ENCODE assay signal across 25 cellular contexts in the genomic region with DNA sequence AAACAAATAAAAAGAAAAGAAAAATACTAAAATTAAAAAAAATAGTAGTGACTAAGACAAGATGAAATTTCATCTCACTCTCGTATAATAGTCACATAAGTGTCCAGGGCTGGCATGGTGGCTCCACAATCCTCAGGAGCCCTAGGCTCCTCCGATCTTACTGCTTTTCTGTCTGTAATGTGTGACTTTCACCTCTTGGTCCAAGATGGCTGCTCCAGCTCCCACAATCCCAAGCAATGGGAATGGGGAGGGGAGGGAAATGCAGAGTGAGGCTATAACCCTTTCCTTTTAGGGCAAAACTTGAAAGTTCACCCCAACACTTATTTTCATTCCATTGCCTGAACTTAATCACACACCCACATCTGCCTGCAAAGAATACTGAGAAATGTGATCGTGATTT.
DNase-seq lines count a peak whose midpoint lies in the region; ATAC-seq, FAIRE-seq and TF ChIP-seq lines count a peak whose summit lies in the region.
"Had no signal": no experiment of that assay in that cellular context is flagged by ENCODE, and none has a peak within 500 bp of the region (broad histone marks: within the 10 kb centered on the region; RNA-seq: fewer than 3 reads in every experiment).

No MANE protein-coding gene starts in this region.

- H3F3A ChIP-seq in GM23338 (replicated peaks; ENCODE audit: low read depth) = no peaks in the 10 kb centered on the region

- H3K9me3 Mint-ChIP-seq in GM23338 (no peaks in the 10 kb centered on the region), osteocyte (ENCODE audit: unreplicated experiment) (no peaks in the 10 kb centered on the region)
- H3K9me3 Mint-ChIP-seq in CD4-positive, alpha-beta T cell = no peaks in the 10 kb centered on the region
- H3K9me3 Mint-ChIP-seq: CD4-positive, CD25-positive, alpha-beta regulatory T cell had no signal

- no peaks in the 10 kb centered on the region for H3K9me2 ChIP-seq in GM23338 (ENCODE audit: insufficient read depth)

- H3K27ac Mint-ChIP-seq in GM23338 (no peak overlapping the region), osteocyte (ENCODE audit: unreplicated experiment) (no peak overlapping the region)
- no peak overlapping the region for H3K27ac Mint-ChIP-seq in CD4-positive, alpha-beta T cell
- H3K27ac Mint-ChIP-seq: CD4-positive, CD25-positive, alpha-beta regulatory T cell had no signal

- dilution Hi-C loops in keratinocyte (cut with MboI; ENCODE audit: extremely low pct_ligation_motif_present, low sequenced_read_pairs) = no loop called here

- no peak for TF ChIP-seq CTCF in GM23338 (conservative IDR thresholded peaks at IDR 0.05; ENCODE audit: low read depth in 2 of 2)
- no peak for TF ChIP-seq CTCF in K562 (IDR thresholded peaks at IDR 0.05 in 2 of 3, conservative IDR thresholded peaks at IDR 0.05 in 1 of 3; ENCODE audit: insufficient read depth in 2 of 3, low read depth in 1 of 3, low read length in 3 of 3)
- no peak for TF ChIP-seq CTCF in keratinocyte (optimal IDR thresholded peaks at IDR 0.05 in 1 of 3, IDR thresholded peaks at IDR 0.05 in 1 of 3, conservative IDR thresholded peaks at IDR 0.05 in 1 of 3; ENCODE audit: extremely low read depth in 1 of 3, insufficient read depth in 2 of 3, low read length in 3 of 3)
- no peak for TF ChIP-seq CTCF in osteocyte (IDR thresholded peaks at IDR 0.05)
- TF ChIP-seq CTCF in CD4-positive, alpha-beta T cell (IDR thresholded peaks at IDR 0.05) = no peak

- intact Hi-C loops in K562 (cut with micrococcal nuclease) = no loop called here
- intact Hi-C loops in CD4-positive, alpha-beta T cell (cut with DNase I, micrococcal nuclease) = no loop called here

- no TSS peak for BruUV-seq in K562 (replicated peaks; lab: Mats Ljungman, UMichigan)

- H3K4me3 ChIP-seq in GM23338 (no peak overlapping the region), K562 (no peak overlapping the region), keratinocyte (ENCODE audit: control insufficient read depth in 2 of 3, extremely low read depth in 1 of 3, insufficient read depth in 2 of 3, low read depth in 1 of 3, low read length in 3 of 3) (no peak overlapping the region)
- H3K4me3 ChIP-seq: BLaER1, GM12878, MG63, PC-9, SJCRH30 had no signal

- DNase-seq in GM23338 (ENCODE audit: low spot score) (no peak), K562 (ENCODE audit: extremely low read depth in 1 of 4, low spot score in 3 of 4) (no peak), keratinocyte (ENCODE audit: low read depth, low spot score) (no peak), osteocyte (ENCODE audit: extremely low spot score, unreplicated experiment) (peak; percentile 38), GDM1 (lab: John Stamatoyannopoulos, UW) (no peak)
- no peak for DNase-seq in CD4-positive, alpha-beta T cell
- DNase-seq in effector CD8-positive, alpha-beta T cell (lab: John Stamatoyannopoulos, UW) = no peak
- DNase-seq: CD4-positive, CD25-positive, alpha-beta regulatory T cell; MG63; NCI-H1105 treated with DMSO at 0.1 percent for 48 hours; NCI-H2029; NCI-H446; NCI-H524 treated with DMSO at 0.1 percent for 48 hours; NCI-H774; PC-9; SJCRH30 had no signal

- H3K9me1 ChIP-seq in K562 (ENCODE audit: control insufficient read depth, insufficient read depth, low read length) (no peaks in the 10 kb centered on the region), keratinocyte (ENCODE audit: control insufficient read depth, extremely low read depth, insufficient read depth, low read length) (no peaks in the 10 kb centered on the region)

- in situ Hi-C loops in K562 (cut with MboI) = no loop called here

- peaks cover 3% of the 10 kb centered on the region for H3K27me3 Mint-ChIP-seq in GM23338 (ENCODE audit: insufficient read depth, low read depth, poor library complexity)
- H3K27me3 Mint-ChIP-seq in osteocyte (ENCODE audit: unreplicated experiment) = no peaks in the 10 kb centered on the region
- no peaks in the 10 kb centered on the region for H3K27me3 Mint-ChIP-seq in CD4-positive, alpha-beta T cell
- H3K27me3 Mint-ChIP-seq: CD4-positive, CD25-positive, alpha-beta regulatory T cell had no signal

- POLR2A ChIA-PET in K562 (lab: Yijun Ruan, JAX) = no interaction called here
- POLR2A ChIA-PET in CD4-positive, alpha-beta T cell (lab: Charles Lee) = no interaction called here

- H3K79me2 ChIP-seq in GM23338 (replicated peaks; ENCODE audit: insufficient read depth) (no peaks in the 10 kb centered on the region), K562 (ENCODE audit: control insufficient read depth, insufficient read depth, low read length) (no peaks in the 10 kb centered on the region), keratinocyte (ENCODE audit: control insufficient read depth, insufficient read depth, low read length) (no peaks in the 10 kb centered on the region)

- TF ChIP-seq EP300 in K562 (IDR thresholded peaks at IDR 0.05; ENCODE audit: low read length) = no peak

- H3K4me1 Mint-ChIP-seq in GM23338 (no peaks in the 10 kb centered on the region), osteocyte (ENCODE audit: unreplicated experiment) (peaks cover 5% of the 10 kb centered on the region)
- no peaks in the 10 kb centered on the region for H3K4me1 Mint-ChIP-seq in CD4-positive, alpha-beta T cell (ENCODE audit: low read depth)
- H3K4me1 Mint-ChIP-seq: CD4-positive, CD25-positive, alpha-beta regulatory T cell had no signal

- TF ChIP-seq RAD21 in K562 (CRISPR knock-in tag; conservative IDR thresholded peaks at IDR 0.05 in 1 of 2, IDR thresholded peaks at IDR 0.05 in 1 of 2) = no peak

- CTCF ChIA-PET in K562 (lab: Yijun Ruan, JAX; ENCODE audit: low intra/inter-chr PET ratio) = no interaction called here
- CTCF ChIA-PET in CD4-positive, alpha-beta T cell (lab: Charles Lee) = interaction anchor here (1.1 kb wide), 1 partner anchor 12 kb away, joined by 3 read pairs; no protein-coding TSS in a partner anchor

- H3K27me3 ChIP-seq in GM23338 (ENCODE audit: insufficient read depth) (no peaks in the 10 kb centered on the region), K562 (ENCODE audit: control insufficient read depth in 2 of 2, insufficient read depth in 2 of 2, low read length in 2 of 2) (no peaks in the 10 kb centered on the region), keratinocyte (ENCODE audit: control insufficient read depth, extremely low read depth, insufficient read depth, low read length) (no peaks in the 10 kb centered on the region)
- H3K27me3 ChIP-seq in CD4-positive, alpha-beta T cell (ENCODE audit: control insufficient read depth, insufficient read depth, low read length) = no peaks in the 10 kb centered on the region
- H3K27me3 ChIP-seq: BLaER1, MG63, SJCRH30 had no signal

- H2AFZ ChIP-seq in GM23338 (peak overlapping the region; percentile 11; the same call in 1 of the 2 replicates), K562 (ENCODE audit: low read depth, low read length) (peak overlapping the region; percentile 74; the same call in 1 of the 2 replicates), keratinocyte (ENCODE audit: control insufficient read depth, low read length) (peak overlapping the region; percentile 33)
- H2AFZ ChIP-seq: PC-9 had no signal

- H3K36me3 ChIP-seq in GM23338 (ENCODE audit: insufficient read depth) (no peaks in the 10 kb centered on the region), K562 (ENCODE audit: control insufficient read depth, insufficient read depth, low read length) (no peaks in the 10 kb centered on the region), keratinocyte (ENCODE audit: control insufficient read depth in 2 of 2, extremely low read depth in 1 of 2, insufficient read depth in 2 of 2, low read length in 2 of 2) (no peaks in the 10 kb centered on the region)
- H3K36me3 ChIP-seq: BLaER1, MG63, SJCRH30 had no signal

- H3K9me3 ChIP-seq in K562 (replicated peaks; ENCODE audit: control insufficient read depth, insufficient read depth, low read depth, low read length) = no peaks in the 10 kb centered on the region
- H3K9me3 ChIP-seq in keratinocyte (ENCODE audit: control insufficient read depth, low read depth, low read length) = no peaks in the 10 kb centered on the region
- no peaks in the 10 kb centered on the region for H3K9me3 ChIP-seq in CD4-positive, alpha-beta T cell (ENCODE audit: control insufficient read depth, low read length)
- H3K9me3 ChIP-seq: BLaER1, MG63, SJCRH30 had no signal

- no peak overlapping the region for H3K9ac ChIP-seq in K562 (ENCODE audit: insufficient read depth in 1 of 2, low read depth in 2 of 2, low read length in 2 of 2)
- no peak overlapping the region for H3K9ac ChIP-seq in keratinocyte (ENCODE audit: control insufficient read depth, extremely low read depth, insufficient read depth, low read length)
- H3K9ac ChIP-seq: BLaER1 had no signal

- H4K20me1 ChIP-seq in GM23338 (replicated peaks; ENCODE audit: insufficient read depth) (no peaks in the 10 kb centered on the region), K562 (replicated peaks; ENCODE audit: control insufficient read depth, insufficient read depth, low read length) (no peaks in the 10 kb centered on the region), keratinocyte (ENCODE audit: control insufficient read depth, extremely low read depth, insufficient read depth, low read length) (no peaks in the 10 kb centered on the region)
- H4K20me1 ChIP-seq: BLaER1 had no signal

- H3K4me1 ChIP-seq in GM23338 (ENCODE audit: insufficient read depth) = no peaks in the 10 kb centered on the region
- H3K4me1 ChIP-seq in K562 (replicated peaks in 1 of 2; ENCODE audit: control insufficient read depth in 2 of 2, insufficient read depth in 2 of 2, low read length in 2 of 2) = no peaks in the 10 kb centered on the region; a peak in 1 of 5 replicates
- peaks cover 11% of the 10 kb centered on the region for H3K4me1 ChIP-seq in keratinocyte (ENCODE audit: control insufficient read depth, extremely low read depth, insufficient read depth, low read length)
- H3K4me1 ChIP-seq: BLaER1 had no signal

- FAIRE-seq in K562 (lab: Jason Lieb, UNC) = no peak
- no peak for FAIRE-seq in keratinocyte (lab: Jason Lieb, UNC)
- FAIRE-seq: A204.1, D721Med, GM12878, H54, HepG2 had no signal

- WGBS in K562 (ENCODE audit: insufficient coverage, low coverage, missing lambda C conversion rate) = 50% methylated on average over 3 of the region's 3 CpGs

- no peak overlapping the region for H3K4me3 Mint-ChIP-seq in GM23338
- H3K4me3 Mint-ChIP-seq in osteocyte (ENCODE audit: unreplicated experiment) = no peak overlapping the region
- no peak overlapping the region for H3K4me3 Mint-ChIP-seq in CD4-positive, alpha-beta T cell
- H3K4me3 Mint-ChIP-seq: CD4-positive, CD25-positive, alpha-beta regulatory T cell had no signal

- H3K4me2 ChIP-seq in GM23338 (no peak overlapping the region), K562 (ENCODE audit: insufficient read depth, low read length) (0 out of 2 replicates have a peak overlapping the region, but pooled peaks have one; percentile 32), keratinocyte (ENCODE audit: control insufficient read depth, extremely low read depth, insufficient read depth, low read depth, low read length) (no peak overlapping the region)
- H3K4me2 ChIP-seq: BLaER1, PC-9 had no signal

- TF ChIP-seq POLR2A in K562 (conservative IDR thresholded peaks at IDR 0.05) = no peak

- H3K27ac ChIP-seq in GM23338 (ENCODE audit: low read depth) (no peak overlapping the region), K562 (ENCODE audit: extremely low read depth, low read depth, low read length) (no peak overlapping the region), keratinocyte (ENCODE audit: control insufficient read depth, insufficient read depth, low read length) (no peak overlapping the region)
- H3K27ac ChIP-seq in CD4-positive, alpha-beta T cell (ENCODE audit: low read depth, low read length) = no peak overlapping the region
- H3K27ac ChIP-seq: BLaER1, PC-9, SJCRH30 had no signal

- ATAC-seq in GM23338 (no peak), K562 (peak; percentile 47; the same call in 1 of the 3 replicates), GM18907 (IDR thresholded peaks at IDR 0.05; ENCODE audit: unreplicated experiment) (no peak)
- no peak for ATAC-seq in CD4-positive, alpha-beta T cell (ENCODE audit: poor library complexity)
- ATAC-seq: GM12878, HepG2, Right ventricle myocardium inferior, SK-N-SH treated with all-trans-retinoic acid at 6 μM for 48 hours had no signal

- H3K36me3 Mint-ChIP-seq in GM23338 (ENCODE audit: low read depth) = no peaks in the 10 kb centered on the region
- no peaks in the 10 kb centered on the region for H3K36me3 Mint-ChIP-seq in osteocyte (ENCODE audit: unreplicated experiment)
- no peaks in the 10 kb centered on the region for H3K36me3 Mint-ChIP-seq in CD4-positive, alpha-beta T cell (ENCODE audit: low read depth)
- H3K36me3 Mint-ChIP-seq: CD4-positive, CD25-positive, alpha-beta regulatory T cell had no signal

Comparison
In these comparisons a context has a peak if more than half of its experiments do, and no peak if none do; other contexts are left out.
1. H2AFZ ChIP-seq: peak in every context shown above with its lines; median percentile 74 in K562; 33 in keratinocyte; 11 in GM23338.